Comparison of ENCODE assay signal across 8 cellular contexts in the genomic region with DNA sequence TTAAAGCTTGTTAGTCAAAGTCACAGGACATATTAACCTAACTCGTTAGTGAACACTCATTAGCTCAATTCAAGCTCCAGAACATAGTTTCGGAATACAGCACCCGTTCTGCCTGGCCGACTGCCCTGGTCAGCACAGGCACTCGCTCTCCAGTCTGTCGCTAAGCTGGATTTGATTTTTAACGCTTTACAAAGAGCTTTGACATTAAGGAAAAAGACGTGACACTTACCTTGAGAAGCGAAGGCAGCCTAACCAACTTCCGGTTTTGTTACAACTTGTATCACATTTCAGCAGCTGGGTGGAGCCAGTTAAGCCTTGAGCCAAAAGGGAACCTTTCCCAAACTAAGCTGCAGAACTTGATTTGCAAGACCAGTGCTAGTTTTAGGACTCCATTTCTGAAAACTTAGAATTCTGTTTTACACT. TPM values are rescaled to one million over a fixed set of nuclear protein-coding genes. Genes with fewer than 3 reads are reported as not detected.
DNase-seq lines count a peak whose midpoint lies in the region; ATAC-seq, FAIRE-seq and TF ChIP-seq lines count a peak whose summit lies in the region.

A gene with protein sequence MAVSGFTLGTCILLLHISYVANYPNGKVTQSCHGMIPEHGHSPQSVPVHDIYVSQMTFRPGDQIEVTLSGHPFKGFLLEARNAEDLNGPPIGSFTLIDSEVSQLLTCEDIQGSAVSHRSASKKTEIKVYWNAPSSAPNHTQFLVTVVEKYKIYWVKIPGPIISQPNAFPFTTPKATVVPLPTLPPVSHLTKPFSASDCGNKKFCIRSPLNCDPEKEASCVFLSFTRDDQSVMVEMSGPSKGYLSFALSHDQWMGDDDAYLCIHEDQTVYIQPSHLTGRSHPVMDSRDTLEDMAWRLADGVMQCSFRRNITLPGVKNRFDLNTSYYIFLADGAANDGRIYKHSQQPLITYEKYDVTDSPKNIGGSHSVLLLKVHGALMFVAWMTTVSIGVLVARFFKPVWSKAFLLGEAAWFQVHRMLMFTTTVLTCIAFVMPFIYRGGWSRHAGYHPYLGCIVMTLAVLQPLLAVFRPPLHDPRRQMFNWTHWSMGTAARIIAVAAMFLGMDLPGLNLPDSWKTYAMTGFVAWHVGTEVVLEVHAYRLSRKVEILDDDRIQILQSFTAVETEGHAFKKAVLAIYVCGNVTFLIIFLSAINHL (minus strand): TSS at position 258 of the 423 bp plus-strand sequence. CDS start 17,867 bp downstream, outside the sequence.

- H3K27me3 ChIP-seq in mucosa of rectum (ENCODE audit: control insufficient read depth in 2 of 2, insufficient read depth in 2 of 2, low read length in 2 of 2): no peaks in the 10 kb centered on the region
- H3K27me3 ChIP-seq in upper lobe of right lung: no peaks in the 10 kb centered on the region

- H3K4me3 ChIP-seq in mucosa of rectum (ENCODE audit: low read length in 2 of 2) (peak within 1 kb of the TSS; percentile 89 to 98), upper lobe of right lung (peak within 1 kb of the TSS; percentile 61)

- H3K9me3 ChIP-seq in mucosa of rectum (ENCODE audit: control insufficient read depth in 2 of 2, low read length in 2 of 2) (no peaks in the 10 kb centered on the region), upper lobe of right lung (no peaks in the 10 kb centered on the region)

- intact Hi-C loops in upper lobe of right lung (cut with DNase I): no loop called here

- peak within 1 kb of the TSS; percentile 78 to 96 for H3K9ac ChIP-seq in mucosa of rectum (ENCODE audit: low read depth in 1 of 2, low read length in 2 of 2)

- TF ChIP-seq CTCF in upper lobe of right lung (IDR thresholded peaks at IDR 0.05): no peak

- peak within 1 kb of the TSS; percentile 87 to 88 for H3K27ac ChIP-seq in mucosa of rectum (ENCODE audit: low read depth in 2 of 2, low read length in 2 of 2)
- H3K27ac ChIP-seq in upper lobe of right lung: peak within 1 kb of the TSS; percentile 86

- peak; percentile 95 for FAIRE-seq in GM19239 (lab: Jason Lieb, UNC)

- H3K36me3 ChIP-seq in mucosa of rectum (ENCODE audit: control insufficient read depth in 2 of 2, insufficient read depth in 2 of 2, low read length in 2 of 2) (no peaks in the 10 kb centered on the region), upper lobe of right lung (no peaks in the 10 kb centered on the region)

- peaks cover 3 to 8% of the 10 kb centered on the region in 2 donors for H3K4me1 ChIP-seq in mucosa of rectum (ENCODE audit: control insufficient read depth in 2 of 2, insufficient read depth in 2 of 2, low read length in 2 of 2)
- H3K4me1 ChIP-seq in upper lobe of right lung: peaks cover 7% of the 10 kb centered on the region

- ATAC-seq in HG03280 (IDR thresholded peaks at IDR 0.05; ENCODE audit: unreplicated experiment) (peak; percentile 86), esophagus mucosa (peak; percentile 93), upper lobe of right lung (peak; percentile 98)

- DNase-seq in D341Med (ENCODE audit: low spot score) (peak; percentile 54), GM19239 (ENCODE audit: insufficient read length, low spot score) (peak; percentile 64), NCI-H446 (lab: John Stamatoyannopoulos, UW) (peak; percentile 30 to 78), upper lobe of right lung (peak; percentile 77)
- DNase-seq in activated CD4-positive, alpha-beta T cell treated with anti-CD3 and anti-CD28 coated beads, Interleukin-2, amount 50 U/mL, for 1 hour: peak; percentile 10

RNA-seq across cellular contexts. Expression of the gene that starts here (rescaled TPM):
- total RNA-seq in esophagus mucosa: 30.7 TPM
- 6.8 TPM for total RNA-seq in upper lobe of right lung

Comparison
In these comparisons a context has a peak if more than half of its experiments do, and no peak if none do; other contexts are left out.
1. Peak in every context shown above with its lines: DNase-seq, ATAC-seq, H3K4me3 ChIP-seq and H3K27ac ChIP-seq.
2. DNase-seq: peak in every context shown above with its lines; median percentile 77 in upper lobe of right lung; 64 in GM19239; 54 in D341Med; 54 in NCI-H446; 10 in activated CD4-positive, alpha-beta T cell treated with anti-CD3 and anti-CD28 coated beads, Interleukin-2, amount 50 U/mL, for 1 hour.